In the genomic region with DNA sequence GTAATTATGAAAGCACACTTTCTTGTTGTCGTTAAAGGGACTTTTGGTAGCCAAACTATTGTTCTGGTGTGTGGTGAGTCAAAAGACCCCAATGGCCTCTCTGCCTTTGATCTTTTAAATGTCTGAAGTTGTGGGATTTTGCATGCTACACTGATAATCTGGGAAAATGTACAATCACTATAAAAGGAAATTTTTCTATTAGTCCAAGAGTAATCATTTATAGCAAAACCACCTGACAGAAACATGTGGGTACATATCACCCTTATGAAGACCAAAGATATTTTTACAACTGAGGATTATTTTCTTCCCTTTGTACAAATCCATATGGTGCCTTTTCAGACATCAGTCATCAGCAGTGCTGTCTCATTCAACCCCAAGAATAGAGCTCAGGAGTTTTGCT, we compare ENCODE assay signal across 1 cellular context.
TF ChIP-seq lines count a peak whose summit lies in the region.

No MANE protein-coding gene starts in this region.

TF ChIP-seq in IMR-90, 13 proteins besides CTCF, POLR2A, EP300 and RAD21:
- no peak for TF ChIP-seq USF2 (IDR thresholded peaks at IDR 0.05; ENCODE audit: low read depth, low read length)
- TF ChIP-seq RCOR1 (IDR thresholded peaks at IDR 0.05; ENCODE audit: insufficient replicate concordance, low read length), result no peak
- no peak for TF ChIP-seq MAZ (IDR thresholded peaks at IDR 0.05; ENCODE audit: borderline replicate concordance, low read depth, low read length)
- no peak for TF ChIP-seq BHLHE40 (IDR thresholded peaks at IDR 0.05; ENCODE audit: low read depth, low read length)
- no peak for TF ChIP-seq RFX5 (IDR thresholded peaks at IDR 0.05; ENCODE audit: low read depth, low read length)
- no peak for TF ChIP-seq CHD1 (IDR thresholded peaks at IDR 0.05; ENCODE audit: low read depth, low read length)
- no peak for TF ChIP-seq MXI1 (IDR thresholded peaks at IDR 0.05; ENCODE audit: borderline replicate concordance, low read depth, low read length)
- no peak for TF ChIP-seq SMC3 (IDR thresholded peaks at IDR 0.05; ENCODE audit: low read depth, low read length)
- TF ChIP-seq NFE2L2 (IDR thresholded peaks at IDR 0.05; ENCODE audit: low read depth, low read length), result no peak
- TF ChIP-seq, protein P1, sequence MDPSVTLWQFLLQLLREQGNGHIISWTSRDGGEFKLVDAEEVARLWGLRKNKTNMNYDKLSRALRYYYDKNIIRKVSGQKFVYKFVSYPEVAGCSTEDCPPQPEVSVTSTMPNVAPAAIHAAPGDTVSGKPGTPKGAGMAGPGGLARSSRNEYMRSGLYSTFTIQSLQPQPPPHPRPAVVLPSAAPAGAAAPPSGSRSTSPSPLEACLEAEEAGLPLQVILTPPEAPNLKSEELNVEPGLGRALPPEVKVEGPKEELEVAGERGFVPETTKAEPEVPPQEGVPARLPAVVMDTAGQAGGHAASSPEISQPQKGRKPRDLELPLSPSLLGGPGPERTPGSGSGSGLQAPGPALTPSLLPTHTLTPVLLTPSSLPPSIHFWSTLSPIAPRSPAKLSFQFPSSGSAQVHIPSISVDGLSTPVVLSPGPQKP (IDR thresholded peaks at IDR 0.05; ENCODE audit: borderline replicate concordance, low read depth, low read length), result no peak
- no peak for TF ChIP-seq CEBPB (IDR thresholded peaks at IDR 0.05; ENCODE audit: low read depth, low read length)
- no peak for TF ChIP-seq MAFK (IDR thresholded peaks at IDR 0.05; ENCODE audit: low read depth, low read length)
- no peak for TF ChIP-seq FOS (IDR thresholded peaks at IDR 0.05; ENCODE audit: low read depth, low read length)
